8 cellular contexts compared by ENCODE assay signal in the genomic region with DNA sequence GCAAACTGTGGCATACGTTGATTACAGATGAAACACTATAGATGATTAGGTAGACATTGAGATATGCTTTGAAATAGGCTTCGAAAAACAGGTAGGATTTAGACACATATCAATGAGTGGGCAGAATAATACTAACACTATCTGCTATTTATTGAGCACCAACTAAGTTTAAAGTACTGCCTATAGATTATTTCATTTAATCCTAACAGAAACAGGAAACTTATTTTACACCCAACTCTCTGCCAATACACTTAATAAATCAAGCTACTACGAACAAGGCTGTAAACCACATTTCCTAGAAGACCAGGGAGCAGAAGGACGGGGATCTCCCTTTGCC. TPM values are rescaled to one million over a fixed set of nuclear protein-coding genes. Genes with fewer than 3 reads are reported as not detected.
DNase-seq lines count a peak whose midpoint lies in the region; ATAC-seq and TF ChIP-seq lines count a peak whose summit lies in the region.

No MANE protein-coding gene starts in this region.

- no peak overlapping the region for H3K18ac ChIP-seq in mesendoderm (ENCODE audit: low read length)

- H3K36me3 Mint-ChIP-seq in neural progenitor cell, result no peaks in the 10 kb centered on the region

- H3K79me1 ChIP-seq in mesendoderm (ENCODE audit: low read length), result peaks cover 9% of the 10 kb centered on the region

- TF ChIP-seq CTCF in ascending aorta (IDR thresholded peaks at IDR 0.05), result no peak
- no peak for TF ChIP-seq CTCF in neural progenitor cell (IDR thresholded peaks at IDR 0.05)

- WGBS in mesendoderm (ENCODE audit: extremely low coverage, insufficient coverage, low lambda C conversion rate), result no CpG with 5 or more reads among the region's 4 CpGs

- peaks cover 20% of the 10 kb centered on the region for H3K4me1 Mint-ChIP-seq in neural progenitor cell

- intact Hi-C loops in ascending aorta (cut with DNase I), result loop anchor here (5.0 to 10.0 kb wide), 3 partner anchors 295 to 1265 kb away; a partner anchor contains a TSS

- H3K4me3 ChIP-seq in ascending aorta (peak overlapping the region; percentile 11 to 66), neural progenitor cell (no peak overlapping the region), mesendoderm (ENCODE audit: low read length) (no peak overlapping the region)

- H2BK15ac ChIP-seq in mesendoderm (replicated peaks; ENCODE audit: low read depth), result no peak overlapping the region

- H3K27ac ChIP-seq in ascending aorta, result no peak overlapping the region
- no peak overlapping the region for H3K27ac ChIP-seq in neural progenitor cell
- H3K27ac ChIP-seq in mesendoderm (ENCODE audit: low read depth, low read length), result no peak overlapping the region

- peaks cover 44% of the 10 kb centered on the region for H3K79me2 ChIP-seq in neural progenitor cell (ENCODE audit: low read depth)
- peaks cover 17% of the 10 kb centered on the region for H3K79me2 ChIP-seq in mesendoderm (ENCODE audit: control insufficient read depth, insufficient read depth, low read length)

- peak overlapping the region; percentile 83 for H3K4me3 Mint-ChIP-seq in neural progenitor cell

- no peak overlapping the region for H2BK120ac ChIP-seq in mesendoderm (ENCODE audit: low read depth, low read length)

- H3K9me3 Mint-ChIP-seq in neural progenitor cell, result no peaks in the 10 kb centered on the region

- H3K9ac ChIP-seq in neural progenitor cell, result no peak overlapping the region
- H3K9ac ChIP-seq in mesendoderm (ENCODE audit: low read length), result no peak overlapping the region

- H3K27me3 ChIP-seq in ascending aorta (no peaks in the 10 kb centered on the region), neural progenitor cell (no peaks in the 10 kb centered on the region), mesendoderm (ENCODE audit: insufficient read depth, low read length, poor library complexity) (no peaks in the 10 kb centered on the region)

- ATAC-seq in GM18508 (IDR thresholded peaks at IDR 0.05; ENCODE audit: insufficient read depth, unreplicated experiment) (peak; percentile 37), HG03066 (IDR thresholded peaks at IDR 0.05; ENCODE audit: low read depth, unreplicated experiment) (peak; percentile 29), HG03108 (IDR thresholded peaks at IDR 0.05; ENCODE audit: unreplicated experiment) (no peak), GM21381 (IDR thresholded peaks at IDR 0.05; ENCODE audit: unreplicated experiment) (no peak)

- H2BK5ac ChIP-seq in mesendoderm (ENCODE audit: low read length), result no peak overlapping the region

- no peak overlapping the region for H3K27ac Mint-ChIP-seq in neural progenitor cell

- H4K5ac ChIP-seq in mesendoderm (ENCODE audit: low read length), result no peak overlapping the region

- H3K27me3 Mint-ChIP-seq in neural progenitor cell (ENCODE audit: insufficient read depth, low read depth), result peaks cover 8% of the 10 kb centered on the region

- H4K8ac ChIP-seq in mesendoderm (ENCODE audit: low read depth, low read length), result no peak overlapping the region

- H2AFZ ChIP-seq in neural progenitor cell (replicated peaks), result no peak overlapping the region

- no peak overlapping the region for H3K4ac ChIP-seq in mesendoderm (ENCODE audit: low read depth, low read length)

- H3K4me1 ChIP-seq in ascending aorta (peaks cover 5 to 9% of the 10 kb centered on the region in 2 donors), neural progenitor cell (peaks cover 17% of the 10 kb centered on the region), mesendoderm (ENCODE audit: control insufficient read depth, low read depth, low read length) (peaks cover 2% of the 10 kb centered on the region)

- no peak overlapping the region for H3K56ac ChIP-seq in mesendoderm (ENCODE audit: low read length)

- H2AK5ac ChIP-seq in mesendoderm (ENCODE audit: low read length), result no peak overlapping the region

- peaks cover 43% of the 10 kb centered on the region for H4K20me1 ChIP-seq in neural progenitor cell (ENCODE audit: low read depth)

- no peak overlapping the region for H3K23ac ChIP-seq in mesendoderm (ENCODE audit: low read length)

- H3K9me3 ChIP-seq in ascending aorta, result no peaks in the 10 kb centered on the region
- no peaks in the 10 kb centered on the region for H3K9me3 ChIP-seq in neural progenitor cell (ENCODE audit: low read depth)

- H3K4me2 ChIP-seq in neural progenitor cell (no peak overlapping the region), mesendoderm (ENCODE audit: low read length) (no peak overlapping the region)

- H3K36me3 ChIP-seq in ascending aorta (no peaks in the 10 kb centered on the region), neural progenitor cell (no peaks in the 10 kb centered on the region), mesendoderm (ENCODE audit: control insufficient read depth, insufficient read depth, low read length) (no peaks in the 10 kb centered on the region)

- H3F3A ChIP-seq in neural progenitor cell (ENCODE audit: low read depth), result no peaks in the 10 kb centered on the region

- DNase-seq in ascending aorta (ENCODE audit: low spot score in 2 of 2) (no peak), neural progenitor cell (ENCODE audit: low spot score) (no peak), mesendoderm (no peak), medulla oblongata (ENCODE audit: extremely low spot score) (no peak)

RNA-seq across cellular contexts. Expression of a gene that starts 0.4 kb away (rescaled TPM):
- total RNA-seq in ascending aorta, result 2.4 TPM
- 89.5 and 126 TPM in 2 replicates for total RNA-seq in neural progenitor cell (ENCODE audit: low replicate concordance)
- polyA plus RNA-seq in mesendoderm (2013, experiment 1 of 2), result 71.4 TPM
- 69.7 TPM for polyA plus RNA-seq in mesendoderm (2013, experiment 2 of 2)

Comparison
In these comparisons a context has a peak if more than half of its experiments do, and no peak if none do; other contexts are left out.
1. ATAC-seq: peak in GM18508 (single experiment) and HG03066 (single experiment); none in HG03108 (single experiment) and GM21381 (single experiment).
2. H3K4me3 ChIP-seq: peak in ascending aorta (2 of 2); none in neural progenitor cell (single experiment) and mesendoderm (single experiment).
3. RNA of a gene that starts 0.4 kb away (total RNA-seq): 89.5 to 126 TPM in neural progenitor cell; 2.4 TPM in ascending aorta (single experiment); every median in the first group is over 10 times any median in the second.